17 cellular contexts compared by ENCODE assay signal in the genomic region with DNA sequence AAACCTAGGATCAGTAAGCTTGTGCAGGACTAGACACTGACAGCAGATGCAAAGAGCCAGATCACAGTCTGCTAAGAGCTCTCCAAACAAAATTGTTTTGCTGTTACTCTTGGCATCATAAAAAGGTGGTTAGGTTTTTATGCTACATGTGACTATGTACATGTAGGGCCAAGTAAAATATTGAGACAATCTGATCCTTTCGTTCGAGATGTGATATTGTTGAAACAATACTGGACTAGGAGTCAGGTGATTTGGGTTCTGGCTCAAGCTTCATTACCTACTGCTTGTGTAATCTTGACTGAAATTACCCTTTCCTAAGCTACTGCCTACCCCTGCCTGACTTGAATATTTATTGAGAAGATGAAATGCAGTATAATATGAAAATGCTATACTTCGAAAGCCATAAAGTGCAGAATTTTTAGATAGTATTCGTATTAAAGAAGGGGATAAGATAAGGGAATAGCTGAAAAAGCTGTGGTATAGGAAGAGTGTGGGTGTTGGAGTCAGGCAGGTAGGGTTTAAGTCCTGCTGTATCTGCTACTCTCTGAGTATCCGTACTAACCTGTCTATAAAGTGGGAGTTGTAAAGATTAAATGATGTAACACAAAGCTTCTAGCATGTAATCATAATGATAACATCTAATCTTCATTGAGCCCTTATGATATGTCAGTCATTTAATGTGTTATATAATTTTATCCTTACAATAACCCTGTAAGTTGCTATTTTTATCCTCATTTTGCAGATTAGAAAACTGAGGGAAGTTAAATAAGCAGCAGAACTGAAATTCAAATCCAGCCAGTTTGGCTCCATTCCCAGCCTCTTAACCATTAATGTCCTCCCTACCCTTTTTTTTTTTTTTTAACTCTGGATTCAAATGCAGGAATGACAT. TPM values are rescaled to one million over a fixed set of nuclear protein-coding genes. Genes with fewer than 3 reads are reported as not detected.
DNase-seq lines count a peak whose midpoint lies in the region; ATAC-seq and TF ChIP-seq lines count a peak whose summit lies in the region.
"Had no signal": no experiment of that assay in that cellular context is flagged by ENCODE, and none has a peak within 500 bp of the region (broad histone marks: within the 10 kb centered on the region; RNA-seq: fewer than 3 reads in every experiment).

No MANE protein-coding gene starts in this region.

- in situ Hi-C loops in gastrocnemius medialis (cut with MboI; ENCODE audit: low sequenced_read_pairs in 4 of 4), result loop anchor here in 1 of 4 donors (25.0 kb wide), 1 partner anchor 213 kb away; the partner anchor contains the start of gene DIP2B

- H3K4me2 ChIP-seq in OCI-LY7 (ENCODE audit: low read length) (no peak overlapping the region), fibroblast of lung (ENCODE audit: extremely low read depth, insufficient read depth, low read length) (no peak overlapping the region), PC-3 (ENCODE audit: low read length) (no peak overlapping the region)
- H3K4me2 ChIP-seq: A549 had no signal

- H3K9me3 ChIP-seq in OCI-LY7 (ENCODE audit: low read length), result no peaks in the 10 kb centered on the region
- no peaks in the 10 kb centered on the region for H3K9me3 ChIP-seq in fibroblast of lung (ENCODE audit: control insufficient read depth, insufficient read depth, low read depth, low read length)
- no peaks in the 10 kb centered on the region for H3K9me3 ChIP-seq in gastrocnemius medialis
- no peaks in the 10 kb centered on the region for H3K9me3 ChIP-seq in Caco-2
- H3K9me3 ChIP-seq in PC-3 (ENCODE audit: low read length), result no peaks in the 10 kb centered on the region
- H3K9me3 ChIP-seq: A549, mucosa of descending colon had no signal

- H3K4me1 Mint-ChIP-seq in activated CD4-positive, alpha-beta T cell treated with anti-CD3 and anti-CD28 coated beads for 36 hours, result no peaks in the 10 kb centered on the region
- no peaks in the 10 kb centered on the region for H3K4me1 Mint-ChIP-seq in Caco-2 (ENCODE audit: low read depth, unreplicated experiment)

- H3K27ac ChIP-seq in OCI-LY7 (ENCODE audit: low read depth, low read length, poor library complexity, severe bottlenecking) (no peak overlapping the region), fibroblast of lung (ENCODE audit: insufficient read depth, low read length) (no peak overlapping the region), gastrocnemius medialis (peak overlapping the region in 2 of 4 donors; percentile 45 to 76), PC-3 (ENCODE audit: low read length) (no peak overlapping the region)
- H3K27ac ChIP-seq: A549, RWPE1 had no signal

- H3K4me3 Mint-ChIP-seq in activated CD4-positive, alpha-beta T cell treated with anti-CD3 and anti-CD28 coated beads for 36 hours, result no peak overlapping the region
- H3K4me3 Mint-ChIP-seq in Caco-2 (ENCODE audit: unreplicated experiment), result no peak overlapping the region
- H3K4me3 Mint-ChIP-seq: T-helper 1 cell treated with Interleukin-12 subunit alpha and Interleukin-12 subunit beta and Interleukin-4 antibody, amounts not matched to agents 30 μg/mL and 1 μg/mL, for 36 hours had no signal

- no peaks in the 10 kb centered on the region for H3K27me3 Mint-ChIP-seq in activated CD4-positive, alpha-beta T cell treated with anti-CD3 and anti-CD28 coated beads for 36 hours
- no peaks in the 10 kb centered on the region for H3K27me3 Mint-ChIP-seq in Caco-2 (ENCODE audit: insufficient read depth, unreplicated experiment)

- TF ChIP-seq POLR2A in gastrocnemius medialis (IDR thresholded peaks at IDR 0.05), result no peak

- H3K27me3 ChIP-seq in fibroblast of lung (ENCODE audit: control insufficient read depth, insufficient read depth, low read length) (no peaks in the 10 kb centered on the region), gastrocnemius medialis (no peaks in the 10 kb centered on the region), Caco-2 (replicated peaks; ENCODE audit: control insufficient read depth, insufficient read depth, low read length) (no peaks in the 10 kb centered on the region), PC-3 (ENCODE audit: low read length) (no peaks in the 10 kb centered on the region)

- H4K20me1 ChIP-seq in OCI-LY7 (ENCODE audit: insufficient read depth, low read length), result no peaks in the 10 kb centered on the region
- no peaks in the 10 kb centered on the region for H4K20me1 ChIP-seq in fibroblast of lung (ENCODE audit: control insufficient read depth, extremely low read depth, insufficient read depth, low read length)
- H4K20me1 ChIP-seq in PC-3 (ENCODE audit: low read length), result no peaks in the 10 kb centered on the region

- DNase-seq in NCI-H2107 treated with DMSO at 0.1 percent for 48 hours (lab: John Stamatoyannopoulos, UW; ENCODE audit: unreplicated experiment) (peak; percentile 28), NCI-H2107 (lab: John Stamatoyannopoulos, UW) (no peak), OCI-LY7 (ENCODE audit: low spot score) (no peak), fibroblast of lung (ENCODE audit: low read depth in 2 of 2) (peak; percentile 39 to 44), gastrocnemius medialis (no peak), Caco-2 (no peak), PC-3 (no peak)
- DNase-seq in activated CD4-positive, alpha-beta T cell treated with anti-CD3 and anti-CD28 coated beads for 36 hours, result no peak
- DNase-seq: activated naive CD4-positive, alpha-beta T cell treated with Interleukin-2 at 50 U/mL for 16 hours; mucosa of descending colon; NCI-H146; NCI-H82 had no signal

- no peak overlapping the region for H2AFZ ChIP-seq in OCI-LY7 (ENCODE audit: low read length)
- H2AFZ ChIP-seq in fibroblast of lung (ENCODE audit: low read length), result no peak overlapping the region
- no peak overlapping the region for H2AFZ ChIP-seq in PC-3 (ENCODE audit: low read length)

- CTCF ChIA-PET in OCI-LY7 (lab: Charles Lee; ENCODE audit: unreplicated experiment), result no interaction called here
- CTCF ChIA-PET in activated CD4-positive, alpha-beta T cell treated with anti-CD3 and anti-CD28 coated beads for 36 hours (lab: Charles Lee), result interaction anchor here (0.6 to 1.5 kb wide), 2 partner anchors 14 to 614 kb away, joined by 3 to 4 read pairs; no protein-coding TSS in a partner anchor
- CTCF ChIA-PET in Caco-2 (lab: Charles Lee), result no interaction called here
- CTCF ChIA-PET in PC-3 (lab: Charles Lee), result no interaction called here

- H3F3A ChIP-seq in PC-3 (ENCODE audit: low read length, unreplicated experiment), result no peaks in the 10 kb centered on the region

- no peak overlapping the region for H3K27ac Mint-ChIP-seq in activated CD4-positive, alpha-beta T cell treated with anti-CD3 and anti-CD28 coated beads for 36 hours
- no peak overlapping the region for H3K27ac Mint-ChIP-seq in Caco-2 (ENCODE audit: unreplicated experiment)
- H3K27ac Mint-ChIP-seq: T-helper 1 cell treated with Interleukin-12 subunit alpha and Interleukin-12 subunit beta and Interleukin-4 antibody, amounts not matched to agents 30 μg/mL and 1 μg/mL, for 36 hours had no signal

- POLR2A ChIA-PET in OCI-LY7 (lab: Charles Lee), result interaction anchor here (1.0 kb wide), 1 partner anchor 16 kb away, joined by 4 read pairs; no protein-coding TSS in a partner anchor
- POLR2A ChIA-PET in activated CD4-positive, alpha-beta T cell treated with anti-CD3 and anti-CD28 coated beads for 36 hours (lab: Charles Lee), result interaction anchor here (0.6 kb wide), 2 partner anchors 42 to 1956 kb away, joined by 3 read pairs; no protein-coding TSS in a partner anchor
- POLR2A ChIA-PET in Caco-2 (lab: Charles Lee), result no interaction called here
- POLR2A ChIA-PET in PC-3 (lab: Charles Lee; ENCODE audit: unreplicated experiment), result interaction anchor here (0.6 kb wide), 2 partner anchors 43 to 216 kb away, joined by 3 to 4 read pairs; no protein-coding TSS in a partner anchor

- H3K9me2 ChIP-seq in OCI-LY7 (ENCODE audit: insufficient read depth, low read length), result no peaks in the 10 kb centered on the region
- H3K9me2 ChIP-seq in PC-3 (replicated peaks; ENCODE audit: low read length), result no peaks in the 10 kb centered on the region

- H3K79me2 ChIP-seq in OCI-LY7 (ENCODE audit: insufficient read depth, low read depth, low read length), result no peaks in the 10 kb centered on the region
- H3K79me2 ChIP-seq in fibroblast of lung (ENCODE audit: control insufficient read depth, insufficient read depth, low read length), result no peaks in the 10 kb centered on the region
- H3K79me2 ChIP-seq in PC-3 (ENCODE audit: low read length), result no peaks in the 10 kb centered on the region

- TSS peak; percentile 22 for BruUV-seq in OCI-LY7 (replicated peaks; lab: Mats Ljungman, UMichigan)
- no TSS peak for BruUV-seq in Caco-2 (replicated peaks; lab: Mats Ljungman, UMichigan)
- no TSS peak for BruUV-seq in PC-3 (replicated peaks; lab: Mats Ljungman, UMichigan)

- no peaks in the 10 kb centered on the region for H3K9me3 Mint-ChIP-seq in activated CD4-positive, alpha-beta T cell treated with anti-CD3 and anti-CD28 coated beads for 36 hours (ENCODE audit: low read depth)
- H3K9me3 Mint-ChIP-seq in Caco-2 (ENCODE audit: unreplicated experiment), result no peaks in the 10 kb centered on the region
- H3K9me3 Mint-ChIP-seq: T-helper 1 cell treated with Interleukin-12 subunit alpha and Interleukin-12 subunit beta and Interleukin-4 antibody, amounts not matched to agents 30 μg/mL and 1 μg/mL, for 36 hours had no signal

- H3K36me3 Mint-ChIP-seq in activated CD4-positive, alpha-beta T cell treated with anti-CD3 and anti-CD28 coated beads for 36 hours (ENCODE audit: low read depth), result peaks cover 47% of the 10 kb centered on the region
- peaks cover 67% of the 10 kb centered on the region for H3K36me3 Mint-ChIP-seq in Caco-2 (ENCODE audit: insufficient read depth, unreplicated experiment)

- peaks cover 74% of the 10 kb centered on the region for H3K36me3 ChIP-seq in OCI-LY7 (ENCODE audit: insufficient read depth, low read length)
- peaks cover 3% of the 10 kb centered on the region for H3K36me3 ChIP-seq in fibroblast of lung (ENCODE audit: control insufficient read depth, insufficient read depth, low read length)
- H3K36me3 ChIP-seq in gastrocnemius medialis, result peaks cover 6 to 79% of the 10 kb centered on the region in 2 donors
- H3K36me3 ChIP-seq in Caco-2 (ENCODE audit: control insufficient read depth, insufficient read depth, low read length), result peaks cover 12% of the 10 kb centered on the region
- H3K36me3 ChIP-seq in PC-3 (ENCODE audit: low read depth, low read length), result peaks cover 60% of the 10 kb centered on the region

- H3K4me1 ChIP-seq in OCI-LY7 (ENCODE audit: insufficient read depth, low read length, poor library complexity, severe bottlenecking) (peaks cover 6% of the 10 kb centered on the region), fibroblast of lung (ENCODE audit: control insufficient read depth, extremely low read depth, insufficient read depth, low read length) (no peaks in the 10 kb centered on the region), gastrocnemius medialis (peaks cover 0 to 3% of the 10 kb centered on the region in 2 donors), Caco-2 (no peaks in the 10 kb centered on the region), PC-3 (ENCODE audit: insufficient read depth, low read length) (no peaks in the 10 kb centered on the region)
- H3K4me1 ChIP-seq: A549 had no signal

- ATAC-seq in gastrocnemius medialis (peak; percentile 23 to 53), PC-3 (no peak)
- no peak for ATAC-seq in activated CD4-positive, alpha-beta T cell treated with anti-CD3 and anti-CD28 coated beads for 36 hours
- ATAC-seq: A549; activated CD4-positive, CD25-positive, alpha-beta regulatory T cell treated with anti-CD3 and anti-CD28 coated beads, Interleukin-2, amount 50 U/mL, for 24 hours; K562; mucosa of descending colon had no signal

- H3K9ac ChIP-seq in fibroblast of lung (ENCODE audit: insufficient read depth, low read length) (no peak overlapping the region), PC-3 (ENCODE audit: low read length) (no peak overlapping the region)

- no peak overlapping the region for H3K4me3 ChIP-seq in OCI-LY7 (ENCODE audit: low read depth, low read length, poor library complexity, severe bottlenecking)
- H3K4me3 ChIP-seq in fibroblast of lung (replicated peaks in 1 of 4; ENCODE audit: control extremely low read depth in 1 of 4, insufficient read depth in 1 of 4, low read depth in 3 of 4, low read length in 4 of 4), result no peak overlapping the region
- no peak overlapping the region for H3K4me3 ChIP-seq in gastrocnemius medialis
- H3K4me3 ChIP-seq in Caco-2 (ENCODE audit: low read depth, low read length), result no peak overlapping the region
- H3K4me3 ChIP-seq in PC-3 (ENCODE audit: low read length), result no peak overlapping the region
- H3K4me3 ChIP-seq: A549, K562, mucosa of descending colon had no signal

- no peak for TF ChIP-seq CTCF in OCI-LY7 (conservative IDR thresholded peaks at IDR 0.05; ENCODE audit: low read length)
- TF ChIP-seq CTCF in fibroblast of lung (conservative IDR thresholded peaks at IDR 0.05 in 1 of 2, IDR thresholded peaks at IDR 0.05 in 1 of 2; ENCODE audit: low read depth in 1 of 2, low read length in 2 of 2), result no peak
- no peak for TF ChIP-seq CTCF in gastrocnemius medialis (IDR thresholded peaks at IDR 0.05 in 4 of 5, conservative IDR thresholded peaks at IDR 0.05 in 1 of 5)
- no peak for TF ChIP-seq CTCF in Caco-2 (IDR thresholded peaks at IDR 0.05; ENCODE audit: insufficient read depth in 1 of 2, low read depth in 1 of 2, low read length in 1 of 2, severe bottlenecking in 1 of 2, unreplicated experiment in 1 of 2)
- no peak for TF ChIP-seq CTCF in PC-3 (conservative IDR thresholded peaks at IDR 0.05; ENCODE audit: low read depth, low read length)

- intact Hi-C loops in OCI-LY7 (cut with micrococcal nuclease; ENCODE audit: unreplicated experiment) (no loop called here), gastrocnemius medialis (cut with DNase I; ENCODE audit: low total_unique reads) (no loop called here), Caco-2 (cut with micrococcal nuclease; ENCODE audit: unreplicated experiment) (no loop called here), PC-3 (cut with micrococcal nuclease) (no loop called here)
- intact Hi-C loops in activated CD4-positive, alpha-beta T cell treated with anti-CD3 and anti-CD28 coated beads for 36 hours (cut with DNase I, micrococcal nuclease), result no loop called here

RNA-seq across cellular contexts. Expression of gene ATF1, which starts 38.6 kb away (rescaled TPM):
- total RNA-seq in OCI-LY7 (2014; rRNA removed; shearing (Covaris generic)), result 47.4 and 83.3 TPM in 2 replicates
- total RNA-seq in OCI-LY7 (2022), result 54.7 and 55.7 TPM in 2 replicates
- 36.0 and 44.8 TPM in 2 replicates for total RNA-seq in fibroblast of lung
- 40.6 and 41.7 TPM in 2 replicates for polyA plus RNA-seq in fibroblast of lung
- 21.5 and 26.8 TPM in 2 replicates for polyA plus RNA-seq in fibroblast of lung (2012)
- polyA minus RNA-seq in fibroblast of lung (ENCODE audit: low replicate concordance), result 8.9 and 26.6 TPM in 2 replicates
- total RNA-seq in gastrocnemius medialis, result 10 to 100 TPM; 16.4 to 44.5 (median 37.5) TPM
- 10 to 100 TPM; 53.0 to 67.3 TPM for total RNA-seq in activated CD4-positive, alpha-beta T cell treated with anti-CD3 and anti-CD28 coated beads for 36 hours
- 47.0 and 54.4 TPM in 2 replicates for total RNA-seq in Caco-2 (2022)
- 46.7 and 67.2 TPM in 2 replicates for total RNA-seq in PC-3 (2014; rRNA removed)

Comparison
In these comparisons a context has a peak if more than half of its experiments do, and no peak if none do; other contexts are left out.
1. DNase-seq: peak in NCI-H2107 treated with DMSO at 0.1 percent for 48 hours (single experiment) and fibroblast of lung (2 of 2); none in NCI-H2107 (single experiment), OCI-LY7 (single experiment), gastrocnemius medialis (0 of 2), activated CD4-positive, alpha-beta T cell treated with anti-CD3 and anti-CD28 coated beads for 36 hours (single experiment), Caco-2 (0 of 2) and PC-3 (single experiment).
2. ATAC-seq: peak in gastrocnemius medialis (2 of 2); none in activated CD4-positive, alpha-beta T cell treated with anti-CD3 and anti-CD28 coated beads for 36 hours (single experiment) and PC-3 (single experiment).